In genomic region chr6:130282234-130282995, GRCh38 we compare ENCODE assay signal across 9 cellular contexts. TPM values are rescaled to one million over a fixed set of nuclear protein-coding genes. Genes with fewer than 3 reads are reported as not detected.
DNase-seq lines count a peak whose midpoint lies in the region; ATAC-seq and TF ChIP-seq lines count a peak whose summit lies in the region.
"Had no signal": no experiment of that assay in that cellular context is flagged by ENCODE, and none has a peak within 500 bp of the region (broad histone marks: within the 10 kb centered on the region; RNA-seq: fewer than 3 reads in every experiment).

No MANE protein-coding gene starts in this region.

- no peak overlapping the region for H2BK120ac ChIP-seq in trophoblast cell (ENCODE audit: insufficient read depth, low read length, poor library complexity)

- peak; percentile 79 for ATAC-seq in HG02588 (IDR thresholded peaks at IDR 0.05; ENCODE audit: unreplicated experiment)
- ATAC-seq in RWPE2 (ENCODE audit: low read depth), result peak; percentile 61; the same call in 2 of the 3 replicates
- ATAC-seq: A549 had no signal

- H2AK5ac ChIP-seq in trophoblast cell (ENCODE audit: low read length), result no peak overlapping the region

- no peak overlapping the region for H3K18ac ChIP-seq in trophoblast cell (ENCODE audit: low read length)

- H2BK5ac ChIP-seq in trophoblast cell (ENCODE audit: low read depth, low read length, poor library complexity), result no peak overlapping the region

- no peak overlapping the region for H3K9ac ChIP-seq in trophoblast cell (ENCODE audit: low read length)

- H4K91ac ChIP-seq in trophoblast cell (ENCODE audit: low read depth, low read length), result no peak overlapping the region

- no peak overlapping the region for H2AFZ ChIP-seq in trophoblast cell (ENCODE audit: insufficient read depth, low read length, poor library complexity)

- H3K79me2 ChIP-seq in trophoblast cell (ENCODE audit: control insufficient read depth, insufficient read depth, low read length, poor library complexity), result no peaks in the 10 kb centered on the region

- H3K27ac ChIP-seq in RWPE2 (ENCODE audit: poor library complexity, severe bottlenecking) (no peak overlapping the region), trophoblast cell (ENCODE audit: low read depth, low read length) (no peak overlapping the region)
- H3K27ac ChIP-seq: A549 had no signal

- no peaks in the 10 kb centered on the region for H3K79me1 ChIP-seq in trophoblast cell (ENCODE audit: low read length)

- H4K12ac ChIP-seq in trophoblast cell (ENCODE audit: low read depth, low read length), result no peak overlapping the region

- H3K23ac ChIP-seq in trophoblast cell (ENCODE audit: low read length), result no peak overlapping the region

- H3K4me3 ChIP-seq in RWPE2 (ENCODE audit: severe bottlenecking) (no peak overlapping the region), trophoblast cell (ENCODE audit: low read depth, low read length) (no peak overlapping the region)
- H3K4me3 ChIP-seq: A549 had no signal

- H3K4me2 ChIP-seq in trophoblast cell (ENCODE audit: low read length), result no peak overlapping the region
- H3K4me2 ChIP-seq: A549 had no signal

- no peaks in the 10 kb centered on the region for H3K36me3 ChIP-seq in RWPE2 (ENCODE audit: low read depth)
- H3K36me3 ChIP-seq in trophoblast cell (ENCODE audit: control insufficient read depth in 1 of 2, insufficient read depth in 2 of 2, low read length in 2 of 2), result no peaks in the 10 kb centered on the region

- no peak overlapping the region for H2BK12ac ChIP-seq in trophoblast cell (ENCODE audit: low read length)

- no peaks in the 10 kb centered on the region for H3K9me3 ChIP-seq in RWPE2 (ENCODE audit: severe bottlenecking)
- no peaks in the 10 kb centered on the region for H3K9me3 ChIP-seq in trophoblast cell (ENCODE audit: insufficient read depth, low read depth, low read length)
- H3K9me3 ChIP-seq: A549 had no signal

- H3K27me3 ChIP-seq in RWPE2 (ENCODE audit: insufficient read depth, poor library complexity, severe bottlenecking), result no peaks in the 10 kb centered on the region
- H3K27me3 ChIP-seq in trophoblast cell (ENCODE audit: insufficient read depth, low read length), result no peaks in the 10 kb centered on the region

- TF ChIP-seq CTCF in RWPE2 (IDR thresholded peaks at IDR 0.05; ENCODE audit: poor library complexity, severe bottlenecking), result peak; percentile 48

- H3K4me1 ChIP-seq in RWPE2 (ENCODE audit: insufficient read depth, poor library complexity, severe bottlenecking) (no peaks in the 10 kb centered on the region), trophoblast cell (ENCODE audit: control insufficient read depth in 1 of 2, insufficient read depth in 2 of 2, low read length in 2 of 2) (no peaks in the 10 kb centered on the region)
- H3K4me1 ChIP-seq: A549 had no signal

- no peak overlapping the region for H3K14ac ChIP-seq in trophoblast cell (ENCODE audit: low read length)

- WGBS in trophoblast cell (ENCODE audit: extremely low coverage, insufficient coverage, insufficient read length), result no CpG with 5 or more reads among the region's 2 CpGs

- no peak overlapping the region for H3K4ac ChIP-seq in trophoblast cell (ENCODE audit: low read depth, low read length)

- DNase-seq in NCI-H1105 treated with DMSO at 0.1 percent for 48 hours (lab: John Stamatoyannopoulos, UW) (peak; percentile 5), NCI-H1105 (lab: John Stamatoyannopoulos, UW) (no peak), RWPE2 (ENCODE audit: low spot score) (no peak), germinal center (ENCODE audit: low spot score) (peak; percentile 30), trophoblast cell (no peak), NCI-H2081 (lab: John Stamatoyannopoulos, UW) (no peak), anterior cingulate cortex (lab: John Stamatoyannopoulos, UW) (no peak)

- H4K8ac ChIP-seq in trophoblast cell (ENCODE audit: low read depth, low read length), result no peak overlapping the region

RNA-seq across cellular contexts. Expression of gene SAMD3, which starts 59.7 kb away (rescaled TPM):
- 0.03 and 0.10 TPM in 2 replicates for polyA plus RNA-seq in trophoblast cell (2013)
- polyA plus RNA-seq: A549 had no signal

Comparison
In these comparisons a context has a peak if more than half of its experiments do, and no peak if none do; other contexts are left out.
1. DNase-seq: peak in NCI-H1105 treated with DMSO at 0.1 percent for 48 hours (single experiment) and germinal center (single experiment); none in NCI-H1105 (single experiment), RWPE2 (single experiment), trophoblast cell (0 of 2), NCI-H2081 (0 of 2) and anterior cingulate cortex (0 of 58).